Comparison of ENCODE assay signal across 8 cellular contexts in genomic region chr13:76903544-76904162, GRCh38. TPM values are rescaled to one million over a fixed set of nuclear protein-coding genes. Genes with fewer than 3 reads are reported as not detected.
A peak's percentile ranks its signal among the peaks of the same experiment; 100 is the strongest.
DNase-seq lines count a peak whose midpoint lies in the region; ATAC-seq and TF ChIP-seq lines count a peak whose summit lies in the region.

No MANE protein-coding gene starts in this region.

- no peak overlapping the region for H2BK120ac ChIP-seq in H9 (ENCODE audit: low read depth, low read length, poor library complexity, severe bottlenecking)

- no peaks in the 10 kb centered on the region for H3K79me1 ChIP-seq in H9 (ENCODE audit: insufficient read depth, low read depth, low read length, poor library complexity, severe bottlenecking)

- no peak overlapping the region for H3K4me3 Mint-ChIP-seq in H9

- DNase-seq in GM10248 (ENCODE audit: extremely low spot score) (peak; percentile 61), H9 (peak; percentile 70), M059J (ENCODE audit: low read depth) (peak; percentile 58), SJCRH30 (peak; percentile 51 to 77), posterior cingulate gyrus (peak in 9 of 10 donors; percentile 19 to 93 (median 64)), T1000 (lab: John Stamatoyannopoulos, UW) (no peak)
- DNase-seq in activated naive CD4-positive, alpha-beta T cell (lab: John Stamatoyannopoulos, UW), result peak; percentile 6 to 48 (median 38)

- H3K9me3 ChIP-seq in H9 (ENCODE audit: control insufficient read depth, low read depth, low read length) (no peaks in the 10 kb centered on the region), SJCRH30 (replicated peaks) (peaks cover 7% of the 10 kb centered on the region), gastroesophageal sphincter (peaks cover 0 to 9% (median 0%) of the 10 kb centered on the region in 3 donors)

- H3K23me2 ChIP-seq in H9 (ENCODE audit: insufficient read length, low read depth, low read length, poor library complexity, severe bottlenecking), result no peaks in the 10 kb centered on the region

- TF ChIP-seq EP300 in gastroesophageal sphincter (IDR thresholded peaks at IDR 0.05), result no peak

- no peak overlapping the region for H3T11ph ChIP-seq in H9 (ENCODE audit: low read length)

- CTCF ChIA-PET in GM10248 (lab: Yijun Ruan, JAX), result interaction anchor here (0.7 to 2.9 kb wide), 33 partner anchors 9 to 1208 kb away, joined by 3 to 26 read pairs (median 4); partner anchors contain the start of gene KCTD12

- no peak overlapping the region for H2BK20ac ChIP-seq in H9 (ENCODE audit: low read depth, low read length, poor library complexity, severe bottlenecking)

- H3K27me3 ChIP-seq in H9 (ENCODE audit: insufficient read depth, low read length) (no peaks in the 10 kb centered on the region), SJCRH30 (no peaks in the 10 kb centered on the region), gastroesophageal sphincter (no peaks in the 10 kb centered on the region)

- no peaks in the 10 kb centered on the region for H3K4me1 ChIP-seq in H9 (ENCODE audit: insufficient read depth, low read length)
- no peaks in the 10 kb centered on the region for H3K4me1 ChIP-seq in SJCRH30
- H3K4me1 ChIP-seq in gastroesophageal sphincter, result no peaks in the 10 kb centered on the region

- no peak for TF ChIP-seq POLR2A in gastroesophageal sphincter (IDR thresholded peaks at IDR 0.05)

- peak; percentile 58 for ATAC-seq in gastroesophageal sphincter

- intact Hi-C loops in posterior cingulate gyrus (cut with DNase I), result loop anchor here (2.0 kb wide), 2 partner anchors 1027 to 1213 kb away; no protein-coding TSS in a partner anchor

- H3K56ac ChIP-seq in H9 (ENCODE audit: insufficient read length, low read depth, low read length), result no peak overlapping the region

- H3K36me3 Mint-ChIP-seq in H9 (ENCODE audit: insufficient read depth in 1 of 3, low read depth in 3 of 3), result peaks cover 6 to 12% (median 10%) of the 10 kb centered on the region in 3 experiments

- H2BK5ac ChIP-seq in H9 (ENCODE audit: insufficient read length, low read length), result no peak overlapping the region

- H2AFZ ChIP-seq in H9 (ENCODE audit: low read length), result no peak overlapping the region

- H4K8ac ChIP-seq in H9 (replicated peaks; ENCODE audit: insufficient read length, low read depth, low read length), result no peak overlapping the region

- no peak overlapping the region for H4K91ac ChIP-seq in H9 (ENCODE audit: insufficient read length, low read depth, low read length)

- H3K36me3 ChIP-seq in SJCRH30 (no peaks in the 10 kb centered on the region), gastroesophageal sphincter (no peaks in the 10 kb centered on the region)

- H3K9ac ChIP-seq in H9 (ENCODE audit: extremely low read depth, insufficient read length, low read length), result no peak overlapping the region

- no peak overlapping the region for H2AK5ac ChIP-seq in H9 (ENCODE audit: insufficient read length, low read length)

- no peak overlapping the region for H3K27ac Mint-ChIP-seq in H9

- no peak overlapping the region for H2BK15ac ChIP-seq in H9 (ENCODE audit: low read depth, low read length)

- H3K23ac ChIP-seq in H9 (ENCODE audit: insufficient read length, low read depth, low read length), result no peak overlapping the region

- H3K27ac ChIP-seq in H9 (ENCODE audit: insufficient read length, low read depth, low read length) (no peak overlapping the region), SJCRH30 (no peak overlapping the region), gastroesophageal sphincter (no peak overlapping the region)

- no peaks in the 10 kb centered on the region for H4K20me1 ChIP-seq in H9 (ENCODE audit: control insufficient read depth, insufficient read depth, insufficient read length)

- H3K14ac ChIP-seq in H9 (ENCODE audit: insufficient read depth, low read length), result no peak overlapping the region

- H3K4me2 ChIP-seq in H9 (ENCODE audit: insufficient read depth, insufficient read length, low read length), result no peak overlapping the region

- no peaks in the 10 kb centered on the region for H3K4me1 Mint-ChIP-seq in H9

- no peaks in the 10 kb centered on the region for H3K79me2 ChIP-seq in H9 (ENCODE audit: insufficient read depth, low read length)

- peaks cover 12 to 15% of the 10 kb centered on the region in 2 experiments for H3K9me3 Mint-ChIP-seq in H9

- no peak overlapping the region for H3K4ac ChIP-seq in H9 (ENCODE audit: low read depth, low read length)

- no peak overlapping the region for H4K5ac ChIP-seq in H9 (ENCODE audit: insufficient read length, low read depth, low read length)

- TF ChIP-seq CTCF in GM10248 (IDR thresholded peaks at IDR 0.05; ENCODE audit: control extremely low read depth, extremely low read depth, low read depth, missing control alignments) (peak; percentile 98), H9 (conservative IDR thresholded peaks at IDR 0.05) (peak; percentile 98), gastroesophageal sphincter (IDR thresholded peaks at IDR 0.05) (peak; percentile 94 to 97 (median 96))

- no peaks in the 10 kb centered on the region for H3K27me3 Mint-ChIP-seq in H9 (ENCODE audit: low read depth)

- H2BK12ac ChIP-seq in H9 (ENCODE audit: insufficient read length, low read depth, low read length), result no peak overlapping the region

- POLR2A ChIA-PET in GM10248 (lab: Yijun Ruan, JAX), result no interaction called here

- WGBS in H9 (ENCODE audit: extremely low coverage, insufficient read length, low lambda C conversion rate), result no CpG with 5 or more reads among the region's 3 CpGs
- 16 to 17% methylated on average over 3 of the region's 3 CpGs for WGBS in gastroesophageal sphincter (ENCODE audit: low coverage in 1 of 2), 2 donors

- H3K18ac ChIP-seq in H9 (ENCODE audit: insufficient read length, low read depth, low read length), result no peak overlapping the region

- H3K4me3 ChIP-seq in SJCRH30 (no peak overlapping the region), gastroesophageal sphincter (no peak overlapping the region)

RNA-seq across cellular contexts. Expression of gene KCTD12, which starts 17.4 kb away (rescaled TPM):
- total RNA-seq in H9 (2021) (3.4 and 3.8 TPM in 2 replicates), gastroesophageal sphincter (100 to 1,000 TPM in 3 of 4 donors, 10 to 100 TPM in 1; 88.9 to 192 (median 128) TPM)
- 2.9 and 3.9 TPM in 2 replicates for total RNA-seq in M059J (2014; rRNA removed; shearing (Covaris generic))
- total RNA-seq in SJCRH30 (2014; rRNA removed; shearing (Covaris generic)), result 3.2 and 3.5 TPM in 2 replicates

RNA-seq across cellular contexts. Expression of gene ACOD1, which starts 44.7 kb away (rescaled TPM):
- total RNA-seq in H9 (2021), result not detected in 2 replicates
- not detected in 2 replicates for total RNA-seq in M059J (2014; rRNA removed; shearing (Covaris generic))
- total RNA-seq in SJCRH30 (2014; rRNA removed; shearing (Covaris generic)), result not detected in 2 replicates
- total RNA-seq in gastroesophageal sphincter, result not detected

Comparison
In these comparisons a context has a peak if more than half of its experiments do, and no peak if none do; other contexts are left out.
1. RNA of gene KCTD12, which starts 17.4 kb away (total RNA-seq): 88.9 to 192 TPM in gastroesophageal sphincter; 2.9 to 3.9 TPM in M059J, 3.2 to 3.5 TPM in SJCRH30 and 3.4 to 3.8 TPM in H9; every median in the first group is over 10 times any median in the second.
2. Peak in every context shown above with its lines, with median percentiles within 50 percentile points of each other: CTCF ChIP-seq.